In the genomic region with DNA sequence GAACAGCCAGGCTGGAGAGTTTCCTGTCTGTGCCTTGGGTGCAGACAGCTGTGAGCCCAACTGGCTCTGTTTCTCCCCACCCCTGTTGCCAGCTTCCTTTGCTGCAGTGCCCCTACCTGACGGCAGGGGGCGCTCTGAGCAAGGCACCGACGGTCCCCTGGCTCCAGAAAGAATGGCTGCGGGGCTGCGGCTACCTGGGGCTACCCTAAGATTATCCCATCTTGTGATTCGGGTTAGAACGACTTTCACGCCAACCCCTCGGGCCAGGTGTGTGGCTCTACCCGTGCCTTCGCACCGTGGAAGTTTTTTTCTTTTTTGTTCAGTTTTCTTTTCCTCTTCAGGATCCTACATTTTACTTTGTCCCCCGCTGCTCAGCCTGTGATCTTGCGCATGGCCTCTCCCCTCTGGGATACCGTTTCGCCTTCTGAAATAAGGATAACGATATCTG, we compare ENCODE assay signal across 9 cellular contexts. TPM values are rescaled to one million over a fixed set of nuclear protein-coding genes. Genes with fewer than 3 reads are reported as not detected.
A peak's percentile ranks its signal among the peaks of the same experiment; 100 is the strongest.
DNase-seq lines count a peak whose midpoint lies in the region; ATAC-seq, FAIRE-seq and TF ChIP-seq lines count a peak whose summit lies in the region.
"Had no signal": no experiment of that assay in that cellular context is flagged by ENCODE, and none has a peak within 500 bp of the region (broad histone marks: within the 10 kb centered on the region; RNA-seq: fewer than 3 reads in every experiment).

No MANE protein-coding gene starts in this region.

- no peak for TF ChIP-seq EP300 in A549 (IDR thresholded peaks at IDR 0.05)

- H3K4me3 Mint-ChIP-seq in activated CD4-positive, alpha-beta T cell treated with anti-CD3 and anti-CD28 coated beads, Interleukin-2, amount 10 ng/mL, durations not matched to agents 24 days and 14 days: peak overlapping the region; percentile 39

- H3K9me3 ChIP-seq in A549 (no peaks in the 10 kb centered on the region), right lobe of liver (no peaks in the 10 kb centered on the region)

- peaks cover 13% of the 10 kb centered on the region for H3K27me3 Mint-ChIP-seq in activated CD4-positive, alpha-beta T cell treated with anti-CD3 and anti-CD28 coated beads, Interleukin-2, amount 10 ng/mL, durations not matched to agents 24 days and 14 days

- H3K27ac Mint-ChIP-seq in activated CD4-positive, alpha-beta T cell treated with anti-CD3 and anti-CD28 coated beads, Interleukin-2, amount 10 ng/mL, durations not matched to agents 24 days and 14 days: no peak overlapping the region

- no peak overlapping the region for H3K4me3 ChIP-seq in A549
- no peak overlapping the region for H3K4me3 ChIP-seq in choroid plexus epithelial cell (ENCODE audit: low read depth, low read length)
- no peak overlapping the region for H3K4me3 ChIP-seq in right lobe of liver
- H3K4me3 ChIP-seq: skin epidermis had no signal

- TF ChIP-seq CTCF in A549 (IDR thresholded peaks at IDR 0.05) (peak; percentile 90), choroid plexus epithelial cell (conservative IDR thresholded peaks at IDR 0.05; ENCODE audit: low read depth, low read length) (peak; percentile 99), right lobe of liver (IDR thresholded peaks at IDR 0.05) (peak; percentile 89 to 98 (median 96))

- H3K27me3 ChIP-seq in right lobe of liver: no peaks in the 10 kb centered on the region

- ATAC-seq in A549: peak; percentile 41 to 76; a peak in 4 of 6 replicates
- ATAC-seq in right lobe of liver: peak; percentile 74 to 86 (median 83)
- ATAC-seq in HG03159 (IDR thresholded peaks at IDR 0.05; ENCODE audit: unreplicated experiment): no peak

- DNase-seq in A549 (ENCODE audit: low read depth in 1 of 2, low spot score in 1 of 2) (peak; percentile 48 to 89), GM19238 (ENCODE audit: insufficient read length, low spot score) (peak; percentile 79), NCI-H226 (peak; percentile 24), choroid plexus epithelial cell (ENCODE audit: low read depth) (peak; percentile 58), right lobe of liver (peak; percentile 67 to 75 (median 73))
- DNase-seq in activated CD4-positive, alpha-beta T cell treated with anti-CD3 and anti-CD28 coated beads, Interleukin-2, amount 10 ng/mL, durations not matched to agents 24 days and 14 days: peak; percentile 94
- peak; percentile 66 for DNase-seq in stimulated activated CD8-positive, alpha-beta memory T cell treated with anti-CD3 and anti-CD28 coated beads, Interleukin-12 subunit alpha, Interleukin-12 subunit beta, amount 100 ng/mL, for 1 hour (ENCODE audit: low read depth)

- no peaks in the 10 kb centered on the region for H3K36me3 ChIP-seq in right lobe of liver

- TF ChIP-seq RAD21 in A549 (conservative IDR thresholded peaks at IDR 0.05 in 1 of 2, IDR thresholded peaks at IDR 0.05 in 1 of 2): peak; percentile 57 to 70

- H3K36me3 Mint-ChIP-seq in activated CD4-positive, alpha-beta T cell treated with anti-CD3 and anti-CD28 coated beads, Interleukin-2, amount 10 ng/mL, durations not matched to agents 24 days and 14 days (ENCODE audit: low read depth): no peaks in the 10 kb centered on the region

- no peaks in the 10 kb centered on the region for H3K4me1 ChIP-seq in A549
- peaks cover 0 to 5% (median 0%) of the 10 kb centered on the region in 4 donors for H3K4me1 ChIP-seq in right lobe of liver

- no peaks in the 10 kb centered on the region for H3K9me3 Mint-ChIP-seq in activated CD4-positive, alpha-beta T cell treated with anti-CD3 and anti-CD28 coated beads, Interleukin-2, amount 10 ng/mL, durations not matched to agents 24 days and 14 days

- CTCF ChIA-PET in A549 (lab: Yijun Ruan, JAX): interaction anchor here (0.6 to 12.9 kb wide), 55 partner anchors 9 to 716 kb away, joined by 3 to 395 read pairs (median 4); partner anchors contain the start of genes AAR2, CNBD2 and SCAND1

- no peak overlapping the region for H3K4me2 ChIP-seq in A549

- peaks cover 5% of the 10 kb centered on the region for H3K4me1 Mint-ChIP-seq in activated CD4-positive, alpha-beta T cell treated with anti-CD3 and anti-CD28 coated beads, Interleukin-2, amount 10 ng/mL, durations not matched to agents 24 days and 14 days

- intact Hi-C loops in activated CD4-positive, alpha-beta T cell treated with anti-CD3 and anti-CD28 coated beads, Interleukin-2, amount 10 ng/mL, durations not matched to agents 24 days and 14 days (cut with micrococcal nuclease): loop anchor here (1.0 kb wide), 1 partner anchor 236 kb away; no protein-coding TSS in a partner anchor
- intact Hi-C loops in right lobe of liver (cut with DNase I): no loop called here

- POLR2A ChIA-PET in A549 (lab: Yijun Ruan, JAX): interaction anchor here (0.6 kb wide), 1 partner anchor 258 kb away, joined by 3 read pairs; no protein-coding TSS in a partner anchor

- H3K27ac ChIP-seq in A549 (no peak overlapping the region), right lobe of liver (no peak overlapping the region)
- H3K27ac ChIP-seq: skin epidermis had no signal

- no peak for FAIRE-seq in A549 (lab: Jason Lieb, UNC)

- WGBS in A549 (ENCODE audit: missing lambda C conversion rate): 27% methylated on average over 18 of the region's 18 CpGs
- WGBS in right lobe of liver (ENCODE audit: insufficient coverage, low coverage, low lambda C conversion rate, missing lambda C conversion rate): 17% methylated on average over 15 of the region's 18 CpGs

- TF ChIP-seq POLR2A in A549 (IDR thresholded peaks at IDR 0.05; ENCODE audit: low read length) (no peak), right lobe of liver (IDR thresholded peaks at IDR 0.05) (no peak)

TF ChIP-seq in A549, 52 proteins besides CTCF, POLR2A, EP300 and RAD21:
- no peak for TF ChIP-seq FOXS1 (CRISPR knock-in tag; IDR thresholded peaks at IDR 0.05)
- peak; percentile 64 for TF ChIP-seq SMC3 (IDR thresholded peaks at IDR 0.05)
- TF ChIP-seq HES2 (IDR thresholded peaks at IDR 0.05): no peak
- TF ChIP-seq RNF2 (IDR thresholded peaks at IDR 0.05; ENCODE audit: borderline replicate concordance, low read depth): no peak
- TF ChIP-seq ZFP36 (IDR thresholded peaks at IDR 0.05; ENCODE audit: borderline replicate concordance, partially characterized antibody): no peak
- TF ChIP-seq CHD4 (IDR thresholded peaks at IDR 0.05; ENCODE audit: borderline replicate concordance): no peak
- no peak for TF ChIP-seq SREBF2 (IDR thresholded peaks at IDR 0.05)
- TF ChIP-seq, protein P1, sequence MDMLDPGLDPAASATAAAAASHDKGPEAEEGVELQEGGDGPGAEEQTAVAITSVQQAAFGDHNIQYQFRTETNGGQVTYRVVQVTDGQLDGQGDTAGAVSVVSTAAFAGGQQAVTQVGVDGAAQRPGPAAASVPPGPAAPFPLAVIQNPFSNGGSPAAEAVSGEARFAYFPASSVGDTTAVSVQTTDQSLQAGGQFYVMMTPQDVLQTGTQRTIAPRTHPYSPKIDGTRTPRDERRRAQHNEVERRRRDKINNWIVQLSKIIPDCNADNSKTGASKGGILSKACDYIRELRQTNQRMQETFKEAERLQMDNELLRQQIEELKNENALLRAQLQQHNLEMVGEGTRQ (IDR thresholded peaks at IDR 0.05): no peak

RNA-seq across cellular contexts. Expression of gene AAR2, which starts 33.4 kb away (rescaled TPM):
- polyA plus RNA-seq in A549 (2011; rRNA removed) (29.2 and 38.0 TPM in 2 replicates), A549 (2017; fragmentation: RNase III; extraction: RNeasy Plus Mini Kit Qiagen cat#74134 plus additional on column Dnase treatment) (26.8 to 27.2 TPM (median 27.2 TPM) in 3 replicates)
- polyA plus RNA-seq in A549 (2012; cell fraction: cytosol; rRNA removed): 27.8 and 38.8 TPM in 2 replicates
- polyA plus RNA-seq in A549 (2012; cell fraction: nucleus; rRNA removed): 36.7 and 45.9 TPM in 2 replicates
- 46.0 and 55.3 TPM in 2 replicates for polyA minus RNA-seq in A549 (2011; rRNA and poly(A)+ RNA removed)
- 30.7 and 32.6 TPM in 2 replicates for total RNA-seq in activated CD4-positive, alpha-beta T cell treated with anti-CD3 and anti-CD28 coated beads, Interleukin-2, amount 10 ng/mL, durations not matched to agents 24 days and 14 days
- total RNA-seq in right lobe of liver: 10 to 100 TPM; 11.8 to 16.7 (median 13.5) TPM

RNA-seq across cellular contexts. Expression of gene EPB41L1, which starts 48.4 kb away (rescaled TPM):
- polyA plus RNA-seq in A549 (2011; rRNA removed) (45.9 and 50.0 TPM in 2 replicates), A549 (2017; fragmentation: RNase III; extraction: RNeasy Plus Mini Kit Qiagen cat#74134 plus additional on column Dnase treatment) (81.6 to 94.4 TPM (median 84.2 TPM) in 3 replicates)
- polyA plus RNA-seq in A549 (2012; cell fraction: cytosol; rRNA removed): 45.6 and 53.1 TPM in 2 replicates
- polyA plus RNA-seq in A549 (2012; cell fraction: nucleus; rRNA removed): 55.6 and 60.8 TPM in 2 replicates
- 42.9 and 66.1 TPM in 2 replicates for polyA minus RNA-seq in A549 (2011; rRNA and poly(A)+ RNA removed)
- 0.09 and 0.19 TPM in 2 replicates for total RNA-seq in activated CD4-positive, alpha-beta T cell treated with anti-CD3 and anti-CD28 coated beads, Interleukin-2, amount 10 ng/mL, durations not matched to agents 24 days and 14 days
- total RNA-seq in right lobe of liver: 10 to 100 TPM in 1 of 6 experiments, 1 to 10 TPM in 5; 3.1 to 13.2 (median 5.3) TPM

Comparison
In these comparisons a context has a peak if more than half of its experiments do, and no peak if none do; other contexts are left out.
1. DNase-seq: peak in every context shown above with its lines; median percentile 94 in activated CD4-positive, alpha-beta T cell treated with anti-CD3 and anti-CD28 coated beads, Interleukin-2, amount 10 ng/mL, durations not matched to agents 24 days and 14 days; 79 in GM19238; 73 in right lobe of liver; 68 in A549; 66 in stimulated activated CD8-positive, alpha-beta memory T cell treated with anti-CD3 and anti-CD28 coated beads, Interleukin-12 subunit alpha, Interleukin-12 subunit beta, amount 100 ng/mL, for 1 hour; 58 in choroid plexus epithelial cell; 24 in NCI-H226.